ENCODE assay signal across 28 cellular contexts in genomic region chr7:48147078-48147591, GRCh38. TPM values are rescaled to one million over a fixed set of nuclear protein-coding genes. Genes with fewer than 3 reads are reported as not detected.
A peak's percentile ranks its signal among the peaks of the same experiment; 100 is the strongest.
DNase-seq lines count a peak whose midpoint lies in the region; ATAC-seq and TF ChIP-seq lines count a peak whose summit lies in the region.
"Had no signal": no experiment of that assay in that cellular context is flagged by ENCODE, and none has a peak within 500 bp of the region (broad histone marks: within the 10 kb centered on the region; RNA-seq: fewer than 3 reads in every experiment).

No MANE protein-coding gene starts in this region.

- no peaks in the 10 kb centered on the region for H3K9me3 ChIP-seq in Peyer's patch
- H3K9me3 ChIP-seq in esophagus squamous epithelium = no peaks in the 10 kb centered on the region
- H3K9me3 ChIP-seq: lower lobe of right lung had no signal

- H3K9me3 Mint-ChIP-seq in GM23338 (peaks cover 25% of the 10 kb centered on the region), neural crest cell (peaks cover 2% of the 10 kb centered on the region)
- H3K9me3 Mint-ChIP-seq: activated CD4-positive, alpha-beta memory T cell treated with anti-CD3 and anti-CD28 coated beads for 36 hours; activated T-helper 2 cell treated with anti-CD3 and anti-CD28 coated beads, Interferon-gamma antibody, Interleukin-2, Interleukin-4, amounts not matched to agents 10 μg/mL and 5 μg/mL and 100 μg/mL, durations not matched to agents 14 hours and 24 hours and 36 hours had no signal

- H3K36me3 Mint-ChIP-seq in GM23338 (ENCODE audit: low read depth) (peaks cover 24% of the 10 kb centered on the region), neural crest cell (ENCODE audit: low read depth) (no peaks in the 10 kb centered on the region)
- H3K36me3 Mint-ChIP-seq: activated CD4-positive, alpha-beta memory T cell treated with anti-CD3 and anti-CD28 coated beads for 36 hours; activated naive CD8-positive, alpha-beta T cell; immature natural killer cell had no signal

- H3K4me1 Mint-ChIP-seq in GM23338 (peaks cover 17% of the 10 kb centered on the region), neural crest cell (peaks cover 19% of the 10 kb centered on the region)
- H3K4me1 Mint-ChIP-seq: immature natural killer cell had no signal

- 0 out of 2 replicates have a peak overlapping the region, but pooled peaks have one; percentile 5 for H3K4me2 ChIP-seq in GM23338

- H3K27ac Mint-ChIP-seq in GM23338 (no peak overlapping the region; the same call in 1 of the 2 replicates), neural crest cell (ENCODE audit: unreplicated experiment) (peak overlapping the region; percentile 69)
- H3K27ac Mint-ChIP-seq: activated CD4-positive, alpha-beta memory T cell treated with anti-CD3 and anti-CD28 coated beads for 36 hours; activated naive CD8-positive, alpha-beta T cell; activated T-helper 2 cell treated with anti-CD3 and anti-CD28 coated beads, Interferon-gamma antibody, Interleukin-2, Interleukin-4, amounts not matched to agents 10 μg/mL and 5 μg/mL and 100 μg/mL, durations not matched to agents 14 hours and 24 hours and 36 hours; immature natural killer cell had no signal

- ATAC-seq in GM23338 (no peak), HG03432 (IDR thresholded peaks at IDR 0.05; ENCODE audit: unreplicated experiment) (no peak), GM21526 (IDR thresholded peaks at IDR 0.05; ENCODE audit: low FRiP score, unreplicated experiment) (no peak)
- ATAC-seq: esophagus mucosa, lower lobe of right lung had no signal

- 69 to 70% methylated on average over 4 of the region's 4 CpGs for WGBS in esophagus squamous epithelium, 2 donors

- intact Hi-C loops in esophagus squamous epithelium (cut with DNase I) = no loop called here

- H3K36me3 ChIP-seq in GM23338 (ENCODE audit: insufficient read depth) (no peaks in the 10 kb centered on the region), Peyer's patch (no peaks in the 10 kb centered on the region), esophagus squamous epithelium (no peaks in the 10 kb centered on the region)
- H3K36me3 ChIP-seq: lower lobe of right lung had no signal

- H3K27me3 ChIP-seq in GM23338 (ENCODE audit: insufficient read depth) (no peaks in the 10 kb centered on the region), Peyer's patch (no peaks in the 10 kb centered on the region), esophagus squamous epithelium (peaks cover 0 to 12% (median 0%) of the 10 kb centered on the region in 4 donors)

- H3K4me1 ChIP-seq in GM23338 (ENCODE audit: insufficient read depth) (peaks cover 28% of the 10 kb centered on the region), Peyer's patch (peaks cover 0 to 47% (median 0%) of the 10 kb centered on the region in 4 donors), esophagus squamous epithelium (peaks cover 0 to 31% (median 10%) of the 10 kb centered on the region in 3 donors)
- H3K4me1 ChIP-seq: lower lobe of right lung had no signal

- no peaks in the 10 kb centered on the region for H4K20me1 ChIP-seq in GM23338 (replicated peaks; ENCODE audit: insufficient read depth)

- H3K9me2 ChIP-seq in GM23338 (ENCODE audit: insufficient read depth) = 0 out of 2 replicates have a peak, but pooled peaks cover 6% of the 10 kb centered on the region

- H3K27me3 Mint-ChIP-seq in GM23338 (ENCODE audit: insufficient read depth, low read depth, poor library complexity) (peaks cover 1% of the 10 kb centered on the region), neural crest cell (ENCODE audit: low read depth) (peaks cover 2% of the 10 kb centered on the region)

- no peak overlapping the region for H3K27ac ChIP-seq in GM23338 (ENCODE audit: low read depth)
- peak overlapping the region in 3 of 4 donors; percentile 68 to 93 (median 85) for H3K27ac ChIP-seq in Peyer's patch
- H3K27ac ChIP-seq in esophagus squamous epithelium = peak overlapping the region in 3 of 4 donors; percentile 41 to 71 (median 65)
- H3K27ac ChIP-seq: lower lobe of right lung had no signal

- no peak for TF ChIP-seq CTCF in GM23338 (conservative IDR thresholded peaks at IDR 0.05; ENCODE audit: low read depth in 2 of 2)
- TF ChIP-seq CTCF in Peyer's patch (IDR thresholded peaks at IDR 0.05) = no peak
- TF ChIP-seq CTCF in esophagus squamous epithelium (IDR thresholded peaks at IDR 0.05) = no peak
- TF ChIP-seq CTCF in neural crest cell (conservative IDR thresholded peaks at IDR 0.05) = no peak

- H3F3A ChIP-seq in GM23338 (replicated peaks; ENCODE audit: low read depth) = no peaks in the 10 kb centered on the region

- H2AFZ ChIP-seq in GM23338 = peak overlapping the region; percentile 1; the same call in 1 of the 2 replicates

- no peaks in the 10 kb centered on the region for H3K79me2 ChIP-seq in GM23338 (replicated peaks; ENCODE audit: insufficient read depth)

- DNase-seq in GM23338 (ENCODE audit: low spot score) (no peak), Peyer's patch (peak in 2 of 3 donors; percentile 71 to 72), esophagus squamous epithelium (lab: John Stamatoyannopoulos, UW) (no peak), neural crest cell (ENCODE audit: low read depth, low spot score) (no peak)
- no peak for DNase-seq in activated CD4-positive, CD25-positive, alpha-beta regulatory T cell treated with anti-CD3 and anti-CD28 coated beads, Interleukin-2, amount 50 U/mL, for 72 hours
- DNase-seq in stimulated activated CD4-positive, alpha-beta T cell treated with anti-CD3 and anti-CD28 coated beads, Interleukin-4, amount 100 ng/mL, for 4 hours = no peak
- DNase-seq: activated CD4-positive, alpha-beta memory T cell treated with anti-CD3 and anti-CD28 coated beads for 36 hours; activated CD4-positive, CD25-positive, alpha-beta regulatory T cell; activated CD8-positive, alpha-beta memory T cell treated with anti-CD3 and anti-CD28 coated beads, Interleukin-2, amount 50 U/mL, for 48 hours; DMS53; foreskin melanocyte; GDM1; H7; immature natural killer cell; lower lobe of right lung; NCI-H1105; NCI-H2029; NCI-H2227 treated with DMSO at 0.1 percent for 48 hours; NCI-H774; nucleus accumbens; SHP77 treated with DMSO at 0.1 percent for 48 hours; stimulated activated CD4-positive, alpha-beta T cell treated with anti-CD3 and anti-CD28 coated beads, Interleukin-1b, Interleukin-23, amount 100 ng/mL, for 48 hours had no signal

- TF ChIP-seq POLR2A in Peyer's patch (IDR thresholded peaks at IDR 0.05) (peak in 1 of 2 donors; percentile 67), esophagus squamous epithelium (IDR thresholded peaks at IDR 0.05) (no peak)

- H3K4me3 Mint-ChIP-seq in GM23338 (no peak overlapping the region), neural crest cell (no peak overlapping the region)
- H3K4me3 Mint-ChIP-seq: activated CD4-positive, alpha-beta memory T cell treated with anti-CD3 and anti-CD28 coated beads for 36 hours; activated naive CD8-positive, alpha-beta T cell; immature natural killer cell had no signal

- H3K4me3 ChIP-seq in GM23338 (no peak overlapping the region), Peyer's patch (peak overlapping the region in 2 of 4 donors; percentile 34 to 37), esophagus squamous epithelium (no peak overlapping the region)
- H3K4me3 ChIP-seq: lower lobe of right lung had no signal

TF ChIP-seq in GM23338, 12 proteins besides CTCF, POLR2A, EP300 and RAD21 (continues in another document):
- TF ChIP-seq CREB1 (CRISPR knock-in tag; IDR thresholded peaks at IDR 0.05; ENCODE audit: low read depth) (no peak), REST (IDR thresholded peaks at IDR 0.05; ENCODE audit: unreplicated experiment) (no peak), ZNF331 (CRISPR knock-in tag; IDR thresholded peaks at IDR 0.05; ENCODE audit: low read depth) (no peak), POLR2AphosphoS5 (IDR thresholded peaks at IDR 0.05; ENCODE audit: low read depth) (no peak)

RNA-seq across cellular contexts. Expression of gene ABCA13, which starts 24.1 kb away (rescaled TPM):
- 0.16 and 0.21 TPM in 2 replicates for total RNA-seq in GM23338 (2014; rRNA removed; shearing (Covaris generic))
- polyA plus RNA-seq in GM23338 (2016; fragmentation: Nextera tagmentation; extraction: Ambion mirVana) = not detected in 2 replicates
- total RNA-seq in Peyer's patch (1 to 10 TPM in 2 of 4 donors, under 1 TPM in 2; 0.53 to 2.7 (median 1.7) TPM), esophagus squamous epithelium (1 to 10 TPM in 3 of 4 donors, under 1 TPM in 1; 0.38 to 9.8 (median 4.9) TPM), neural crest cell (0.75 and 0.89 TPM in 2 replicates)
- total RNA-seq: activated CD4-positive, alpha-beta memory T cell treated with anti-CD3 and anti-CD28 coated beads for 36 hours; H7; pulmonary artery endothelial cell had no signal
- polyA plus RNA-seq: immature natural killer cell had no signal

RNA-seq across cellular contexts. Expression of gene UPP1, which starts 58.1 kb away (rescaled TPM):
- total RNA-seq in GM23338 (2014; rRNA removed; shearing (Covaris generic)) = 22.7 and 28.6 TPM in 2 replicates
- polyA plus RNA-seq in GM23338 (2016; fragmentation: Nextera tagmentation; extraction: Ambion mirVana) = 43.5 and 44.1 TPM in 2 replicates
- 10 to 100 TPM; 15.4 to 24.0 (median 16.4) TPM for total RNA-seq in Peyer's patch
- total RNA-seq in esophagus squamous epithelium = 100 to 1,000 TPM in 1 of 4 donors, 10 to 100 TPM in 3; 21.5 to 178 (median 49.6) TPM
- total RNA-seq in neural crest cell = 18.9 and 23.1 TPM in 2 replicates

Comparison
In these comparisons a context has a peak if more than half of its experiments do, and no peak if none do; other contexts are left out.
1. DNase-seq: peak in Peyer's patch (2 of 3); none in GM23338 (single experiment), esophagus squamous epithelium (single experiment), neural crest cell (single experiment), activated CD4-positive, CD25-positive, alpha-beta regulatory T cell treated with anti-CD3 and anti-CD28 coated beads, Interleukin-2, amount 50 U/mL, for 72 hours (single experiment) and stimulated activated CD4-positive, alpha-beta T cell treated with anti-CD3 and anti-CD28 coated beads, Interleukin-4, amount 100 ng/mL, for 4 hours (0 of 2).